Comparison of ENCODE assay signal across 1 cellular context in genomic region chr7:78850093-78850740, GRCh38.
TF ChIP-seq lines count a peak whose summit lies in the region.

No MANE protein-coding gene starts in this region.

TF ChIP-seq in HepG2, 621 proteins besides CTCF, POLR2A, EP300 and RAD21 (continued from another document):
- TF ChIP-seq, protein P1, sequence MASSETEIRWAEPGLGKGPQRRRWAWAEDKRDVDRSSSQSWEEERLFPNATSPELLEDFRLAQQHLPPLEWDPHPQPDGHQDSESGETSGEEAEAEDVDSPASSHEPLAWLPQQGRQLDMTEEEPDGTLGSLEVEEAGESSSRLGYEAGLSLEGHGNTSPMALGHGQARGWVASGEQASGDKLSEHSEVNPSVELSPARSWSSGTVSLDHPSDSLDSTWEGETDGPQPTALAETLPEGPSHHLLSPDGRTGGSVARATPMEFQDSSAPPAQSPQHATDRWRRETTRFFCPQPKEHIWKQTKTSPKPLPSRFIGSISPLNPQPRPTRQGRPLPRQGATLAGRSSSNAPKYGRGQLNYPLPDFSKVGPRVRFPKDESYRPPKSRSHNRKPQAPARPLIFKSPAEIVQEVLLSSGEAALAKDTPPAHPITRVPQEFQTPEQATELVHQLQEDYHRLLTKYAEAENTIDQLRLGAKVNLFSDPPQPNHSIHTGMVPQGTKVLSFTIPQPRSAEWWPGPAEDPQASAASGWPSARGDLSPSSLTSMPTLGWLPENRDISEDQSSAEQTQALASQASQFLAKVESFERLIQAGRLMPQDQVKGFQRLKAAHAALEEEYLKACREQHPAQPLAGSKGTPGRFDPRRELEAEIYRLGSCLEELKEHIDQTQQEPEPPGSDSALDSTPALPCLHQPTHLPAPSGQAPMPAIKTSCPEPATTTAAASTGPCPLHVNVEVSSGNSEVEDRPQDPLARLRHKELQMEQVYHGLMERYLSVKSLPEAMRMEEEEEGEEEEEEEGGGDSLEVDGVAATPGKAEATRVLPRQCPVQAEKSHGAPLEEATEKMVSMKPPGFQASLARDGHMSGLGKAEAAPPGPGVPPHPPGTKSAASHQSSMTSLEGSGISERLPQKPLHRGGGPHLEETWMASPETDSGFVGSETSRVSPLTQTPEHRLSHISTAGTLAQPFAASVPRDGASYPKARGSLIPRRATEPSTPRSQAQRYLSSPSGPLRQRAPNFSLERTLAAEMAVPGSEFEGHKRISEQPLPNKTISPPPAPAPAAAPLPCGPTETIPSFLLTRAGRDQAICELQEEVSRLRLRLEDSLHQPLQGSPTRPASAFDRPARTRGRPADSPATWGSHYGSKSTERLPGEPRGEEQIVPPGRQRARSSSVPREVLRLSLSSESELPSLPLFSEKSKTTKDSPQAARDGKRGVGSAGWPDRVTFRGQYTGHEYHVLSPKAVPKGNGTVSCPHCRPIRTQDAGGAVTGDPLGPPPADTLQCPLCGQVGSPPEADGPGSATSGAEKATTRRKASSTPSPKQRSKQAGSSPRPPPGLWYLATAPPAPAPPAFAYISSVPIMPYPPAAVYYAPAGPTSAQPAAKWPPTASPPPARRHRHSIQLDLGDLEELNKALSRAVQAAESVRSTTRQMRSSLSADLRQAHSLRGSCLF (CRISPR knock-in tag; IDR thresholded peaks at IDR 0.05; ENCODE audit: borderline replicate concordance): no peak
- TF ChIP-seq WIZ (CRISPR knock-in tag; IDR thresholded peaks at IDR 0.05) (no peak), HNF4A (CRISPR knock-in tag; IDR thresholded peaks at IDR 0.05) (peak; percentile 61), NFE2L1 (CRISPR knock-in tag; IDR thresholded peaks at IDR 0.05; ENCODE audit: borderline replicate concordance) (no peak), HNF4G (IDR thresholded peaks at IDR 0.05; ENCODE audit: borderline replicate concordance, low read depth, low read length) (0 out of 2 replicates have a peak, but pooled peaks have one; percentile 23), HNF4G (CRISPR knock-in tag; IDR thresholded peaks at IDR 0.05; ENCODE audit: borderline replicate concordance, low read depth) (no peak)
